Comparison of ENCODE assay signal across 1 cellular context in genomic region chr2:63544017-63544627, GRCh38.
TF ChIP-seq lines count a peak whose summit lies in the region.

No MANE protein-coding gene starts in this region.

TF ChIP-seq in GM12878, 131 proteins besides CTCF, POLR2A, EP300 and RAD21 (continued from another document):
- TF ChIP-seq ZBTB40 (IDR thresholded peaks at IDR 0.05; ENCODE audit: borderline replicate concordance) (peak; percentile 83), HDGF (IDR thresholded peaks at IDR 0.05) (no peak), SMC3 (IDR thresholded peaks at IDR 0.05; ENCODE audit: borderline replicate concordance, low read length) (peak; percentile 42; the same call in 1 of the 2 replicates), BACH1 (IDR thresholded peaks at IDR 0.05; ENCODE audit: borderline replicate concordance) (no peak)
